Comparison of ENCODE assay signal across 8 cellular contexts in genomic region chr13:71536201-71536600, GRCh38.
"Had no signal": no experiment of that assay in that cellular context is flagged by ENCODE, and none has a peak within 500 bp of the region (broad histone marks: within the 10 kb centered on the region; RNA-seq: fewer than 3 reads in every experiment).

No MANE protein-coding gene starts in this region.

- H3K36me3 Mint-ChIP-seq: IgD-negative memory B cell had no signal

- H3K27ac Mint-ChIP-seq: IgD-negative memory B cell had no signal

- H3K27ac ChIP-seq: HL-60 had no signal

- ATAC-seq: HepG2, K562 had no signal

- H3K4me3 Mint-ChIP-seq: IgD-negative memory B cell had no signal

- DNase-seq: IMR-90, KBM-7, KG1 had no signal

- H3K27me3 Mint-ChIP-seq: IgD-negative memory B cell had no signal

- H3K4me3 ChIP-seq: K562 had no signal

- FAIRE-seq: HepG2, HTR-8/SVneo, K562 had no signal

- H3K4me1 Mint-ChIP-seq: IgD-negative memory B cell had no signal
